10 cellular contexts compared by ENCODE assay signal in the genomic region with DNA sequence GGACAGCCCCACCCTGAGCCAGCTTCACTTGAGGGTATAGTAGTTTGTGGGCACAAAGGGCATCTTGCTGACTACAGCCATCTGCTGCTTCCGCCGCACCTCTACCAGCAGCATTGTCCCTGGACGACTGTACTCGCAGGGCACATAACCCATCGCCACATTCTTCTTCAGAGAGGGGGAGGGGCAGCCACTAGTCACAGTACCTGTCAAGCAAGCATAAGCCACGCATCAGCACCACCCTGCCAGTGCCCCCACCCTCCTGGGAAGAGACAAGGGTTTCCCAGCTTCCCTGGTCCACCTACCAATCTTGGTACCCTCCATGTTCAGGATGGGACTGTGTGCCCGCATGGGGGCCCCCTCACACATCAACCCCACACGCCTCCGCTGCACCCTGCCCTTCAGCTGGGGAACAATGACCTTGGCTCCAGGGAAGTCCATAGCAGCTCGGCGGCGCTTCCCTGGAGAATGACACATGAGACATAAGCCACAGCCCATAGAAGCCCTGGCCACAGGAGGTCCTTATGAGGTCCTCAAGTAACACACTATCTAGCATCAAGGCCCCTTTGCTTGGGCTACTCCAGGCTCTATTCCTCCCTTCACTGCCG. TPM values are rescaled to one million over a fixed set of nuclear protein-coding genes. Genes with fewer than 3 reads are reported as not detected.
DNase-seq lines count a peak whose midpoint lies in the region; ATAC-seq and TF ChIP-seq lines count a peak whose summit lies in the region.
"Had no signal": no experiment of that assay in that cellular context is flagged by ENCODE, and none has a peak within 500 bp of the region (broad histone marks: within the 10 kb centered on the region; RNA-seq: fewer than 3 reads in every experiment).

No MANE protein-coding gene starts in this region.

- intact Hi-C loops in activated naive CD4-positive, alpha-beta T cell treated with anti-CD3 and anti-CD28 coated beads for 36 hours (cut with micrococcal nuclease), result no loop called here
- intact Hi-C loops in PC-3 (cut with micrococcal nuclease), result no loop called here

- no peaks in the 10 kb centered on the region for H3K9me2 ChIP-seq in PC-3 (replicated peaks; ENCODE audit: low read length)

- H3K36me3 Mint-ChIP-seq in activated naive CD4-positive, alpha-beta T cell treated with anti-CD3 and anti-CD28 coated beads for 36 hours (ENCODE audit: low read depth), result peaks cover 10% of the 10 kb centered on the region
- H3K36me3 Mint-ChIP-seq in endodermal cell (ENCODE audit: low read depth), result peaks cover 21% of the 10 kb centered on the region
- H3K36me3 Mint-ChIP-seq in stimulated activated effector memory CD8-positive, alpha-beta T cell treated with anti-CD3 and anti-CD28 coated beads, Interleukin-12 subunit alpha, Interleukin-12 subunit beta, amount 100 ng/mL, for 72 hours, result peaks cover 51% of the 10 kb centered on the region

- H3K9me3 Mint-ChIP-seq in activated naive CD4-positive, alpha-beta T cell treated with anti-CD3 and anti-CD28 coated beads for 36 hours, result no peaks in the 10 kb centered on the region
- H3K9me3 Mint-ChIP-seq in endodermal cell, result no peaks in the 10 kb centered on the region
- no peaks in the 10 kb centered on the region for H3K9me3 Mint-ChIP-seq in stimulated activated effector memory CD8-positive, alpha-beta T cell treated with anti-CD3 and anti-CD28 coated beads, Interleukin-12 subunit alpha, Interleukin-12 subunit beta, amount 100 ng/mL, for 72 hours

- POLR2A ChIA-PET in PC-3 (lab: Charles Lee; ENCODE audit: unreplicated experiment), result no interaction called here

- H3K9me3 ChIP-seq in PC-3 (ENCODE audit: low read length) (no peaks in the 10 kb centered on the region), endodermal cell (ENCODE audit: control insufficient read depth, low read length) (no peaks in the 10 kb centered on the region)

- no peak overlapping the region for H3K4me3 Mint-ChIP-seq in activated naive CD4-positive, alpha-beta T cell treated with anti-CD3 and anti-CD28 coated beads for 36 hours
- no peak overlapping the region for H3K4me3 Mint-ChIP-seq in endodermal cell
- no peak overlapping the region for H3K4me3 Mint-ChIP-seq in stimulated activated effector memory CD8-positive, alpha-beta T cell treated with anti-CD3 and anti-CD28 coated beads, Interleukin-12 subunit alpha, Interleukin-12 subunit beta, amount 100 ng/mL, for 72 hours

- no TSS peak for BruUV-seq in PC-3 (replicated peaks; lab: Mats Ljungman, UMichigan)

- H3F3A ChIP-seq in PC-3 (ENCODE audit: low read length, unreplicated experiment), result peaks cover 6% of the 10 kb centered on the region

- H3K4me1 Mint-ChIP-seq in activated naive CD4-positive, alpha-beta T cell treated with anti-CD3 and anti-CD28 coated beads for 36 hours (ENCODE audit: low read depth), result peaks cover 75% of the 10 kb centered on the region
- peaks cover 22% of the 10 kb centered on the region for H3K4me1 Mint-ChIP-seq in endodermal cell
- H3K4me1 Mint-ChIP-seq in stimulated activated effector memory CD8-positive, alpha-beta T cell treated with anti-CD3 and anti-CD28 coated beads, Interleukin-12 subunit alpha, Interleukin-12 subunit beta, amount 100 ng/mL, for 72 hours, result peaks cover 70% of the 10 kb centered on the region

- no peak for ATAC-seq in PC-3
- no peak for ATAC-seq in stimulated activated effector memory CD8-positive, alpha-beta T cell treated with anti-CD3 and anti-CD28 coated beads, Interleukin-12 subunit alpha, Interleukin-12 subunit beta, amount 100 ng/mL, for 72 hours

- H3K4me2 ChIP-seq in PC-3 (ENCODE audit: low read length), result no peak overlapping the region

- peaks cover 13% of the 10 kb centered on the region for H3K79me2 ChIP-seq in PC-3 (ENCODE audit: low read length)

- TF ChIP-seq CTCF in PC-3 (conservative IDR thresholded peaks at IDR 0.05; ENCODE audit: low read depth, low read length) (no peak), endodermal cell (conservative IDR thresholded peaks at IDR 0.05) (no peak)

- CTCF ChIA-PET in activated naive CD4-positive, alpha-beta T cell treated with anti-CD3 and anti-CD28 coated beads for 36 hours (lab: Charles Lee), result interaction anchor here (0.9 to 1.5 kb wide), 2 partner anchors 77 to 247 kb away, joined by 3 read pairs; a partner anchor contains a TSS
- CTCF ChIA-PET in PC-3 (lab: Charles Lee), result no interaction called here

- no peak overlapping the region for H2AFZ ChIP-seq in PC-3 (ENCODE audit: low read length)

- H3K4me1 ChIP-seq in PC-3 (ENCODE audit: insufficient read depth, low read length), result peaks cover 42% of the 10 kb centered on the region
- H3K4me1 ChIP-seq in endodermal cell (ENCODE audit: control insufficient read depth, insufficient read depth, low read length), result peaks cover 7% of the 10 kb centered on the region

- DNase-seq in activated naive CD4-positive, alpha-beta T cell treated with anti-CD3 and anti-CD28 coated beads for 36 hours, result no peak
- no peak for DNase-seq in activated naive CD4-positive, alpha-beta T cell (lab: John Stamatoyannopoulos, UW)
- peak; percentile 45 for DNase-seq in PC-3
- no peak for DNase-seq in endodermal cell
- DNase-seq in stimulated activated effector memory CD8-positive, alpha-beta T cell treated with anti-CD3 and anti-CD28 coated beads, Interleukin-12 subunit alpha, Interleukin-12 subunit beta, amount 100 ng/mL, for 72 hours (ENCODE audit: low spot score in 2 of 2), result no peak
- no peak for DNase-seq in hypothalamus (lab: John Stamatoyannopoulos, UW)
- no peak for DNase-seq in NCI-H2227 treated with DMSO at 0.1 percent for 48 hours (lab: John Stamatoyannopoulos, UW)
- DNase-seq in inferior parietal cortex (ENCODE audit: extremely low spot score), result no peak
- DNase-seq: ACHN; activated CD4-positive, CD25-positive, alpha-beta regulatory T cell treated with anti-CD3 and anti-CD28 coated beads, Interleukin-2, amount 50 U/mL, for 72 hours had no signal

- H3K27me3 ChIP-seq in PC-3 (ENCODE audit: low read length), result no peaks in the 10 kb centered on the region
- H3K27me3 ChIP-seq in endodermal cell (ENCODE audit: control insufficient read depth, insufficient read depth, low read length, poor library complexity, severe bottlenecking), result no peaks in the 10 kb centered on the region

- WGBS in endodermal cell (ENCODE audit: insufficient coverage in 1 of 2, insufficient read length in 1 of 2), 2 experiments, result 90 to 95% methylated on average over 7 to 13 of the region's 13 CpGs

- H3K9ac ChIP-seq in PC-3 (ENCODE audit: low read length), result no peak overlapping the region
- no peak overlapping the region for H3K9ac ChIP-seq in endodermal cell (ENCODE audit: extremely low read depth, low read length, poor library complexity, severe bottlenecking)

- no peak overlapping the region for H3K27ac ChIP-seq in PC-3 (ENCODE audit: low read length)
- no peak overlapping the region for H3K27ac ChIP-seq in endodermal cell (ENCODE audit: low read depth, low read length)

- H3K36me3 ChIP-seq in PC-3 (ENCODE audit: low read depth, low read length) (peaks cover 5% of the 10 kb centered on the region; the same call in 1 of the 2 replicates), endodermal cell (ENCODE audit: control insufficient read depth, insufficient read depth, low read length) (peaks cover 6% of the 10 kb centered on the region)

- H3K4me3 ChIP-seq in PC-3 (ENCODE audit: low read length) (no peak overlapping the region), endodermal cell (ENCODE audit: low read length) (no peak overlapping the region)

- H4K20me1 ChIP-seq in PC-3 (ENCODE audit: low read length), result no peaks in the 10 kb centered on the region

- H3K27ac Mint-ChIP-seq in activated naive CD4-positive, alpha-beta T cell treated with anti-CD3 and anti-CD28 coated beads for 36 hours, result peak overlapping the region; percentile 95
- H3K27ac Mint-ChIP-seq in endodermal cell, result peak overlapping the region; percentile 58
- peak overlapping the region; percentile 97 for H3K27ac Mint-ChIP-seq in stimulated activated effector memory CD8-positive, alpha-beta T cell treated with anti-CD3 and anti-CD28 coated beads, Interleukin-12 subunit alpha, Interleukin-12 subunit beta, amount 100 ng/mL, for 72 hours

- H3K27me3 Mint-ChIP-seq in activated naive CD4-positive, alpha-beta T cell treated with anti-CD3 and anti-CD28 coated beads for 36 hours (ENCODE audit: low read depth), result no peaks in the 10 kb centered on the region
- H3K27me3 Mint-ChIP-seq in endodermal cell (ENCODE audit: insufficient read depth), result peaks cover 1% of the 10 kb centered on the region

RNA-seq across cellular contexts. Expression of a gene that starts 4.7 kb away (rescaled TPM):
- 1 to 10 TPM; 2.5 to 2.7 TPM for total RNA-seq in activated naive CD4-positive, alpha-beta T cell treated with anti-CD3 and anti-CD28 coated beads for 36 hours
- 1.6 and 1.8 TPM in 2 replicates for total RNA-seq in PC-3 (2014; rRNA removed)
- total RNA-seq in endodermal cell, result 10 to 100 TPM; 44.4 to 51.7 TPM
- polyA plus RNA-seq in endodermal cell (2013, experiment 1 of 2), result 25.9 TPM
- polyA plus RNA-seq in endodermal cell (2013, experiment 2 of 2), result 21.9 TPM

RNA-seq across cellular contexts. Expression of a gene that starts 5.4 kb away (rescaled TPM):
- 1 to 10 TPM; 9.4 to 9.5 TPM for total RNA-seq in activated naive CD4-positive, alpha-beta T cell treated with anti-CD3 and anti-CD28 coated beads for 36 hours
- total RNA-seq in PC-3 (2014; rRNA removed) (23.7 and 25.4 TPM in 2 replicates), endodermal cell (10 to 100 TPM in 1 of 2 donors, 1 to 10 TPM in 1; 6.3 to 11.2 TPM)
- 8.1 TPM for polyA plus RNA-seq in endodermal cell (2013, experiment 1 of 2)
- polyA plus RNA-seq in endodermal cell (2013, experiment 2 of 2), result 6.9 TPM

RNA-seq across cellular contexts. Expression of a gene that starts 5.8 kb away (rescaled TPM):
- total RNA-seq in activated naive CD4-positive, alpha-beta T cell treated with anti-CD3 and anti-CD28 coated beads for 36 hours, result 100 to 1,000 TPM; 463 to 491 TPM
- total RNA-seq in PC-3 (2014; rRNA removed), result 278 and 292 TPM in 2 replicates
- 100 to 1,000 TPM; 359 to 371 TPM for total RNA-seq in endodermal cell
- 416 TPM for polyA plus RNA-seq in endodermal cell (2013, experiment 1 of 2)
- polyA plus RNA-seq in endodermal cell (2013, experiment 2 of 2), result 399 TPM

RNA-seq across cellular contexts. Expression of a gene that starts 11.5 kb away (rescaled TPM):
- 10 to 100 TPM in 1 of 2 experiments, 1 to 10 TPM in 1; 9.1 to 10.1 TPM for total RNA-seq in activated naive CD4-positive, alpha-beta T cell treated with anti-CD3 and anti-CD28 coated beads for 36 hours
- total RNA-seq in PC-3 (2014; rRNA removed) (1.8 and 5.3 TPM in 2 replicates), endodermal cell (10 to 100 TPM; 10.4 to 19.6 TPM)
- 20.8 TPM for polyA plus RNA-seq in endodermal cell (2013, experiment 1 of 2)
- 17.5 TPM for polyA plus RNA-seq in endodermal cell (2013, experiment 2 of 2)

RNA-seq across cellular contexts. Expression of a gene that starts 52.4 kb away (rescaled TPM):
- total RNA-seq in activated naive CD4-positive, alpha-beta T cell treated with anti-CD3 and anti-CD28 coated beads for 36 hours, result 1 to 10 TPM; 6.9 to 8.2 TPM
- total RNA-seq in PC-3 (2014; rRNA removed) (111 and 114 TPM in 2 replicates), endodermal cell (100 to 1,000 TPM; 145 to 176 TPM)
- 65.6 TPM for polyA plus RNA-seq in endodermal cell (2013, experiment 1 of 2)
- 69.3 TPM for polyA plus RNA-seq in endodermal cell (2013, experiment 2 of 2)

Comparison
In these comparisons a context has a peak if more than half of its experiments do, and no peak if none do; other contexts are left out.
1. RNA of a gene that starts 4.7 kb away (total RNA-seq): 44.4 to 51.7 TPM in endodermal cell; 2.5 to 2.7 TPM in activated naive CD4-positive, alpha-beta T cell treated with anti-CD3 and anti-CD28 coated beads for 36 hours and 1.6 to 1.8 TPM in PC-3; every median in the first group is over 10 times any median in the second.
2. Peak in every context shown above with its lines, with median percentiles within 50 percentile points of each other: H3K27ac Mint-ChIP-seq.